In genomic region chr17:995324-995723, GRCh38 we compare ENCODE assay signal across 5 cellular contexts. TPM values are rescaled to one million over a fixed set of nuclear protein-coding genes. Genes with fewer than 3 reads are reported as not detected.
DNase-seq lines count a peak whose midpoint lies in the region; TF ChIP-seq lines count a peak whose summit lies in the region.
"Not testable (repeated sequence)": the region's sequence is repeated elsewhere in the genome, so short reads cannot be mapped to it uniquely, and the experiment has no call there.

No MANE protein-coding gene starts in this region.

- not testable (repeated sequence) for H3K36me3 ChIP-seq in Karpas-422 (ENCODE audit: insufficient read depth, low read length)

- peak overlapping the region; percentile 33 for H3K27ac Mint-ChIP-seq in Calu3 (ENCODE audit: unreplicated experiment)
- not testable (repeated sequence) for H3K27ac Mint-ChIP-seq in neural crest cell (ENCODE audit: unreplicated experiment)

- not testable (repeated sequence) for H3K9ac ChIP-seq in Karpas-422 (ENCODE audit: low read length)

- not testable (repeated sequence) for H3K9me2 ChIP-seq in Karpas-422 (replicated peaks; ENCODE audit: insufficient read depth, low read length)

- BruUV-seq in Calu3 (replicated peaks; lab: Mats Ljungman, UMichigan): not testable (repeated sequence)

- DNase-seq in Calu3; Karpas-422; neural crest cell (ENCODE audit: low read depth, low spot score): not testable (repeated sequence)
- DNase-seq in glomerular visceral epithelial cell (ENCODE audit: extremely low spot score) (peak; percentile 59), kidney tubule cell (ENCODE audit: low spot score) (peak; percentile 79)

- H3K79me2 ChIP-seq in Karpas-422 (ENCODE audit: low read length): peaks cover 14% of the 10 kb centered on the region

- H3K27me3 Mint-ChIP-seq in Calu3 (ENCODE audit: unreplicated experiment); neural crest cell (ENCODE audit: low read depth): not testable (repeated sequence)

- H3K4me2 ChIP-seq in Karpas-422 (ENCODE audit: low read depth, low read length, poor library complexity, severe bottlenecking): not testable (repeated sequence)

- H3K4me3 Mint-ChIP-seq in Calu3 (ENCODE audit: low read depth, unreplicated experiment): not testable (repeated sequence)
- H3K4me3 Mint-ChIP-seq in neural crest cell: peak overlapping the region; percentile 59

- peak overlapping the region; percentile 5; the same call in 1 of the 2 replicates for H3K4me3 ChIP-seq in Karpas-422 (ENCODE audit: low read length)

- not testable (repeated sequence) for H3K27ac ChIP-seq in Karpas-422 (ENCODE audit: low read length)

- CTCF ChIA-PET in Calu3 (lab: Charles Lee): not testable (repeated sequence)

- not testable (repeated sequence) for H3K27me3 ChIP-seq in Karpas-422 (ENCODE audit: low read length)

- H3K36me3 Mint-ChIP-seq in Calu3 (ENCODE audit: insufficient read depth, unreplicated experiment): peaks cover 31% of the 10 kb centered on the region
- H3K36me3 Mint-ChIP-seq in neural crest cell (ENCODE audit: low read depth): not testable (repeated sequence)

- peaks cover 17% of the 10 kb centered on the region for H3K4me1 ChIP-seq in Karpas-422 (ENCODE audit: low read length)

- H4K20me1 ChIP-seq in Karpas-422 (ENCODE audit: insufficient read depth, low read depth, low read length): peaks cover 15% of the 10 kb centered on the region

- H3K9me3 Mint-ChIP-seq in Calu3 (ENCODE audit: low read depth, unreplicated experiment); neural crest cell: not testable (repeated sequence)

- TF ChIP-seq CTCF in Calu3 (IDR thresholded peaks at IDR 0.05; ENCODE audit: unreplicated experiment); neural crest cell (conservative IDR thresholded peaks at IDR 0.05): not testable (repeated sequence)

- H2AFZ ChIP-seq in Karpas-422 (ENCODE audit: low read length): not testable (repeated sequence)

- H3K9me3 ChIP-seq in Karpas-422 (ENCODE audit: low read length): not testable (repeated sequence)

- intact Hi-C loops in Calu3 (cut with micrococcal nuclease; ENCODE audit: unreplicated experiment): not testable (repeated sequence)

- H3K4me1 Mint-ChIP-seq in Calu3 (ENCODE audit: low read depth, unreplicated experiment) (peaks cover 12% of the 10 kb centered on the region), neural crest cell (peaks cover 17% of the 10 kb centered on the region)

RNA-seq across cellular contexts. Expression of gene TIMM22, which starts 1.6 kb away (rescaled TPM):
- total RNA-seq in Calu3 (2022) (7.2 and 7.7 TPM in 2 replicates), neural crest cell (18.7 and 19.5 TPM in 2 replicates)
- total RNA-seq in Karpas-422 (2014; rRNA removed; shearing (Covaris generic); ENCODE audit: low replicate concordance): 4.7 and 7.2 TPM in 2 replicates

RNA-seq across cellular contexts. Expression of gene NXN, which starts 15.7 kb away (rescaled TPM):
- total RNA-seq in Calu3 (2022): 1.8 and 2.3 TPM in 2 replicates
- total RNA-seq in Karpas-422 (2014; rRNA removed; shearing (Covaris generic); ENCODE audit: low replicate concordance): 1.1 TPM in 1 of 2 replicates, not detected in the other
- 75.9 and 76.4 TPM in 2 replicates for total RNA-seq in neural crest cell

Comparison
In these comparisons a context has a peak if more than half of its experiments do, and no peak if none do; other contexts are left out.
1. RNA of gene NXN, which starts 15.7 kb away (total RNA-seq): 75.9 to 76.4 TPM in neural crest cell; 1.8 to 2.3 TPM in Calu3 and 1.1 TPM in Karpas-422; every median in the first group is over 10 times any median in the second.